In genomic region chr9:62838024-62838718, GRCh38 we compare ENCODE assay signal across 8 cellular contexts.
DNase-seq lines count a peak whose midpoint lies in the region; ATAC-seq and TF ChIP-seq lines count a peak whose summit lies in the region.
"Not testable (repeated sequence)": the region's sequence is repeated elsewhere in the genome, so short reads cannot be mapped to it uniquely, and the experiment has no call there.

No MANE protein-coding gene starts in this region.

- H3K27me3 ChIP-seq in BLaER1 treated with 17β-estradiol and CSF1 and Interleukin-3, amounts not matched to agents 10 nM and 100 nM = not testable (repeated sequence)

- H3K27me3 Mint-ChIP-seq in activated naive CD4-positive, alpha-beta T cell treated with anti-CD3 and anti-CD28 coated beads for 36 hours (ENCODE audit: low read depth) = peaks cover 18% of the 10 kb centered on the region

- CTCF ChIA-PET in activated naive CD4-positive, alpha-beta T cell treated with anti-CD3 and anti-CD28 coated beads for 36 hours (lab: Charles Lee) = not testable (repeated sequence)

- peak overlapping the region; percentile 49 to 72 (median 62) for H3K4me3 ChIP-seq in BLaER1 treated with 17β-estradiol and CSF1 and Interleukin-3, amounts not matched to agents 10 nM and 100 nM
- H3K4me3 ChIP-seq in fibroblast of pulmonary artery (replicated peaks; ENCODE audit: low read depth, low read length) = peak overlapping the region; percentile 38

- peak overlapping the region; percentile 82 for H3K4me3 Mint-ChIP-seq in activated naive CD4-positive, alpha-beta T cell treated with anti-CD3 and anti-CD28 coated beads for 36 hours

- TF ChIP-seq CTCF in fibroblast of pulmonary artery (IDR thresholded peaks at IDR 0.05; ENCODE audit: low read length, missing control alignments) = not testable (repeated sequence)

- peak overlapping the region; percentile 72 to 93 (median 85) for H3K4me2 ChIP-seq in BLaER1 treated with 17β-estradiol and CSF1 and Interleukin-3, amounts not matched to agents 10 nM and 100 nM

- in situ Hi-C loops in SK-MEL-5 (cut with HindIII; ENCODE audit: low pct_unique_long_range_greater_than_20kb, low sequenced_read_pairs) = not testable (repeated sequence)

- intact Hi-C loops in activated naive CD4-positive, alpha-beta T cell treated with anti-CD3 and anti-CD28 coated beads for 36 hours (cut with micrococcal nuclease) = not testable (repeated sequence)

- not testable (repeated sequence) for H3K36me3 ChIP-seq in BLaER1 treated with 17β-estradiol and CSF1 and Interleukin-3, amounts not matched to agents 10 nM and 100 nM

- not testable (repeated sequence) for H3K4me1 Mint-ChIP-seq in activated naive CD4-positive, alpha-beta T cell treated with anti-CD3 and anti-CD28 coated beads for 36 hours (ENCODE audit: low read depth)

- ATAC-seq in GM19351 (IDR thresholded peaks at IDR 0.05; ENCODE audit: unreplicated experiment) = peak; percentile 99
- peak; percentile 100 for ATAC-seq in HG03103 (IDR thresholded peaks at IDR 0.05; ENCODE audit: low read depth, unreplicated experiment)

- peaks cover 4 to 21% (median 14%) of the 10 kb centered on the region in 11 experiments; a peak in 21 of 22 replicates for H3K9me3 ChIP-seq in BLaER1 treated with 17β-estradiol and CSF1 and Interleukin-3, amounts not matched to agents 10 nM and 100 nM (replicated peaks in 1 of 11)

- H4K20me1 ChIP-seq in BLaER1 treated with 17β-estradiol and CSF1 and Interleukin-3, amounts not matched to agents 10 nM and 100 nM = not testable (repeated sequence)

- peaks cover 0 to 10% (median 4%) of the 10 kb centered on the region in 10 experiments; a peak in 10 of 20 replicates for H3K4me1 ChIP-seq in BLaER1 treated with 17β-estradiol and CSF1 and Interleukin-3, amounts not matched to agents 10 nM and 100 nM

- H3K9ac ChIP-seq in BLaER1 treated with 17β-estradiol and CSF1 and Interleukin-3, amounts not matched to agents 10 nM and 100 nM = peak overlapping the region; percentile 25 to 72 (median 65); a peak in 20 of 22 replicates

- not testable (repeated sequence) for H3K27ac Mint-ChIP-seq in activated naive CD4-positive, alpha-beta T cell treated with anti-CD3 and anti-CD28 coated beads for 36 hours

- DNase-seq in SK-MEL-5 (ENCODE audit: low read depth, low spot score) = peak; percentile 91
- DNase-seq in activated naive CD4-positive, alpha-beta T cell treated with anti-CD3 and anti-CD28 coated beads for 36 hours = peak; percentile 93
- peak; percentile 69 for DNase-seq in fibroblast of pulmonary artery (ENCODE audit: low read depth)
- peak; percentile 93 for DNase-seq in myocyte (ENCODE audit: low read depth)
- peak; percentile 80 to 95 (median 93) for DNase-seq in stimulated activated CD4-positive, alpha-beta T cell treated with anti-CD3 and anti-CD28 coated beads, TNF-alpha, amount 100 ng/mL, for 48 hours (ENCODE audit: low read depth in 3 of 3)

- not testable (repeated sequence) for H3K9me3 Mint-ChIP-seq in activated naive CD4-positive, alpha-beta T cell treated with anti-CD3 and anti-CD28 coated beads for 36 hours

- H3K36me3 Mint-ChIP-seq in activated naive CD4-positive, alpha-beta T cell treated with anti-CD3 and anti-CD28 coated beads for 36 hours (ENCODE audit: low read depth) = not testable (repeated sequence)

- H3K27ac ChIP-seq in BLaER1 treated with 17β-estradiol and CSF1 and Interleukin-3, amounts not matched to agents 10 nM and 100 nM = peak overlapping the region in 7 of 11 experiments; percentile 40 to 69 (median 63); a peak in 12 of 22 replicates

Comparison
In these comparisons a context has a peak if more than half of its experiments do, and no peak if none do; other contexts are left out.
1. Peak in every context shown above with its lines: DNase-seq, ATAC-seq, H3K4me3 ChIP-seq and H3K27ac ChIP-seq.